8 cellular contexts compared by ENCODE assay signal in genomic region chr11:121654506-121655480, GRCh38.
DNase-seq lines count a peak whose midpoint lies in the region; ATAC-seq and TF ChIP-seq lines count a peak whose summit lies in the region.

No MANE protein-coding gene starts in this region.

- intact Hi-C loops in Panc1 (cut with micrococcal nuclease; ENCODE audit: unreplicated experiment) = loop anchor here (5.0 to 10.0 kb wide), 2 partner anchors 370 to 503 kb away; no protein-coding TSS in a partner anchor

- H3K9me3 Mint-ChIP-seq in osteocyte (ENCODE audit: unreplicated experiment) = no peaks in the 10 kb centered on the region

- H3K36me3 ChIP-seq in Panc1 (ENCODE audit: control insufficient read depth, insufficient read depth, low read length) = no peaks in the 10 kb centered on the region

- TF ChIP-seq CTCF in Panc1 (IDR thresholded peaks at IDR 0.05) = no peak
- no peak for TF ChIP-seq CTCF in epithelial cell of esophagus (IDR thresholded peaks at IDR 0.05; ENCODE audit: insufficient read depth, low read depth, low read length, missing control alignments)
- no peak for TF ChIP-seq CTCF in osteocyte (IDR thresholded peaks at IDR 0.05)

- CTCF ChIA-PET in Panc1 (lab: Charles Lee) = interaction anchor here (0.6 to 1.7 kb wide), 8 partner anchors 12 to 851 kb away, joined by 3 to 11 read pairs (median 4); no protein-coding TSS in a partner anchor

- H3K27me3 ChIP-seq in Panc1 (ENCODE audit: control insufficient read depth, insufficient read depth, low read length) = no peaks in the 10 kb centered on the region

- in situ Hi-C loops in Panc1 (cut with HindIII; ENCODE audit: low pct_unique_long_range_greater_than_20kb, low sequenced_read_pairs) = no loop called here

- peak overlapping the region; percentile 78 for H3K4me3 Mint-ChIP-seq in osteocyte (ENCODE audit: unreplicated experiment)

- no peaks in the 10 kb centered on the region for H3K36me3 Mint-ChIP-seq in osteocyte (ENCODE audit: unreplicated experiment)

- peaks cover 17% of the 10 kb centered on the region for H3K4me1 ChIP-seq in Panc1 (ENCODE audit: control insufficient read depth, insufficient read depth, low read length)

- H3K4me3 ChIP-seq in Panc1 (ENCODE audit: low read depth in 2 of 2, low read length in 2 of 2) = peak overlapping the region; percentile 60 to 82
- H3K4me3 ChIP-seq in epithelial cell of esophagus (ENCODE audit: low read length) = peak overlapping the region; percentile 46

- ATAC-seq in GM21723 (IDR thresholded peaks at IDR 0.05; ENCODE audit: unreplicated experiment) (peak; percentile 2), Panc1 (peak; percentile 30), HG02970 (IDR thresholded peaks at IDR 0.05; ENCODE audit: low FRiP score, unreplicated experiment) (no peak)
- ATAC-seq in activated CD4-positive, CD25-positive, alpha-beta regulatory T cell treated with anti-CD3 and anti-CD28 coated beads, Interleukin-2, amount 50 U/mL, for 24 hours = no peak

- no peaks in the 10 kb centered on the region; the same call in 1 of the 2 replicates for H3K9me3 ChIP-seq in Panc1 (ENCODE audit: control insufficient read depth, insufficient read depth, low read depth, low read length)

- H3K4me1 Mint-ChIP-seq in osteocyte (ENCODE audit: unreplicated experiment) = peaks cover 18% of the 10 kb centered on the region

- POLR2A ChIA-PET in Panc1 (lab: Charles Lee) = interaction anchor here (0.6 kb wide), 1 partner anchor 548 kb away, joined by 3 read pairs; no protein-coding TSS in a partner anchor

- H3K27ac ChIP-seq in Panc1 (ENCODE audit: low read length) = peak overlapping the region; percentile 79

- DNase-seq in Panc1 (ENCODE audit: low read depth, low spot score) (no peak), epithelial cell of esophagus (ENCODE audit: low read depth) (peak; percentile 22), osteocyte (ENCODE audit: extremely low spot score, unreplicated experiment) (no peak), GF-D8 (lab: John Stamatoyannopoulos, UW) (no peak)
- no peak for DNase-seq in stimulated activated naive CD4-positive, alpha-beta T cell (lab: John Stamatoyannopoulos, UW)

- H3K27ac Mint-ChIP-seq in osteocyte (ENCODE audit: unreplicated experiment) = peak overlapping the region; percentile 98

- peaks cover 3% of the 10 kb centered on the region for H3K27me3 Mint-ChIP-seq in osteocyte (ENCODE audit: unreplicated experiment)

- no TSS peak for BruUV-seq in Panc1 (replicated peaks; lab: Mats Ljungman, UMichigan)

Comparison
In these comparisons a context has a peak if more than half of its experiments do, and no peak if none do; other contexts are left out.
1. ATAC-seq: peak in GM21723 (single experiment) and Panc1 (single experiment); none in activated CD4-positive, CD25-positive, alpha-beta regulatory T cell treated with anti-CD3 and anti-CD28 coated beads, Interleukin-2, amount 50 U/mL, for 24 hours (0 of 2) and HG02970 (single experiment).